In the genomic region with DNA sequence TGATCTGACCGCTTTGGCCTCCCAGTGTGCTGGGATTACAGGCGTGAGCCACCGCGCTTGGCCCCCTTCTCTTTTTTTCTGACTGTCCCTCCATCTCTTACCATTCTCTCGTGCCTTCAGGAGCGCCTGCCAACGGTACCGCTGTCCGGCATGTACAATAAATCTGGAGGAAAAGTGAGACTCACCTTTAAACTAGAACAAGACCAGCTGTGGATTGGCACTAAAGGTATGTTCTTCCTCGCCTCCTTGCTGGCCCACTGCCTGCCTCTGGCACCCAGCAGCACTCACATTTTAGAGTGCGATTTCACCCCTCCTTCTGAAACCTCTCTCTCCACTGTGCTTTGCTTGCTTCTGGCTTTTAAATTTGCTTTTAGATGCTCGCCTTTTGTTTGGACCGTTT, we compare ENCODE assay signal across 16 cellular contexts.
"Had no signal": no experiment of that assay in that cellular context is flagged by ENCODE, and none has a peak within 500 bp of the region (broad histone marks: within the 10 kb centered on the region; RNA-seq: fewer than 3 reads in every experiment).

No MANE protein-coding gene starts in this region.

- FAIRE-seq: colon, frontal cortex, keratinocyte, pancreas had no signal

- DNase-seq: dorsolateral prefrontal cortex; effector CD4-positive, alpha-beta T cell; head of caudate nucleus; left ventricle myocardium superior; naive thymus-derived CD8-positive, alpha-beta T cell; pancreas; stimulated activated CD4-positive, alpha-beta T cell treated with anti-CD3 and anti-CD28 coated beads, Interleukin-4, amount 100 ng/mL, for 4 hours; transverse colon had no signal

- H3K27me3 ChIP-seq: dorsolateral prefrontal cortex, neutrophil, pancreas, transverse colon had no signal

- H3K27ac ChIP-seq: dorsolateral prefrontal cortex, lower lobe of right lung, neutrophil, pancreas, transverse colon had no signal

- H3K4me3 ChIP-seq: dorsolateral prefrontal cortex, lower lobe of right lung, pancreas, transverse colon had no signal

- H3K9me3 Mint-ChIP-seq: naive thymus-derived CD8-positive, alpha-beta T cell; stimulated activated memory B cell treated with anti-CD40 and anti-IgM and Interleukin-4, amounts not matched to agents 10 μg/mL and 1 μg/mL and 100 μg/mL, for 72 hours; stimulated activated naive CD8-positive, alpha-beta T cell treated with anti-CD3 and anti-CD28 coated beads, Interleukin-15, Interleukin-2, amounts not matched to agents 100 ng/mL and 50 ng/mL, for 24 hours had no signal

- H3K27me3 Mint-ChIP-seq: naive thymus-derived CD8-positive, alpha-beta T cell; stimulated activated memory B cell treated with anti-CD40 and anti-IgM and Interleukin-4, amounts not matched to agents 10 μg/mL and 1 μg/mL and 100 μg/mL, for 72 hours; stimulated activated naive CD8-positive, alpha-beta T cell treated with anti-CD3 and anti-CD28 coated beads, Interleukin-15, Interleukin-2, amounts not matched to agents 100 ng/mL and 50 ng/mL, for 24 hours had no signal

- H3K9me3 ChIP-seq: lower lobe of right lung, neutrophil, pancreas, transverse colon had no signal

- H3K4me3 Mint-ChIP-seq: stimulated activated memory B cell treated with anti-CD40 and anti-IgM and Interleukin-4, amounts not matched to agents 10 μg/mL and 1 μg/mL and 100 μg/mL, for 72 hours; stimulated activated naive CD8-positive, alpha-beta T cell treated with anti-CD3 and anti-CD28 coated beads, Interleukin-15, Interleukin-2, amounts not matched to agents 100 ng/mL and 50 ng/mL, for 24 hours had no signal

- H3K27ac Mint-ChIP-seq: naive thymus-derived CD8-positive, alpha-beta T cell; stimulated activated memory B cell treated with anti-CD40 and anti-IgM and Interleukin-4, amounts not matched to agents 10 μg/mL and 1 μg/mL and 100 μg/mL, for 72 hours; stimulated activated naive CD8-positive, alpha-beta T cell treated with anti-CD3 and anti-CD28 coated beads, Interleukin-15, Interleukin-2, amounts not matched to agents 100 ng/mL and 50 ng/mL, for 24 hours had no signal

- ATAC-seq: left ventricle myocardium superior; lower lobe of right lung; naive thymus-derived CD8-positive, alpha-beta T cell; pancreas; sciatic nerve; stimulated activated memory B cell treated with anti-CD40 and anti-IgM and Interleukin-4, amounts not matched to agents 10 μg/mL and 1 μg/mL and 100 μg/mL, for 72 hours had no signal
